In the genomic region with DNA sequence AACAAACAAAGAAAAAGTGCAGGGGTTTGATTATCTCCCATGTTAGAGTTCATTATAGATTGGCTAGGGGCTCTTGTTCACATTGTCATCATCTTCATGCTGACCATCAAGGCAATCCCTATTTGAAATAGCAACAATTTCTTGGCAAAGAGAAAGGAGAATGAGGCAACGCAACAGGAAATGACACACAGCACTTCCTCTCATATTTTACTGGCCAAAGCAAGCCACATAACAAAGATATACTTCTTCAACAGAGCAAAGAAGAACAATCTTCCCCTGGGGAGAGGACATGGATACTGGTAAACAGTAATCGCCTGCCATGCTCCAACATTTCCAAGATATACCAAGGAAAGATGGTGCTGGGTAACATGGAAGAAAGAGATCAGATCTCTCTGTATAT, we compare ENCODE assay signal across 14 cellular contexts. TPM values are rescaled to one million over a fixed set of nuclear protein-coding genes. Genes with fewer than 3 reads are reported as not detected.
A peak's percentile ranks its signal among the peaks of the same experiment; 100 is the strongest.
DNase-seq lines count a peak whose midpoint lies in the region; ATAC-seq, FAIRE-seq and TF ChIP-seq lines count a peak whose summit lies in the region.
"Had no signal": no experiment of that assay in that cellular context is flagged by ENCODE, and none has a peak within 500 bp of the region (broad histone marks: within the 10 kb centered on the region; RNA-seq: fewer than 3 reads in every experiment).

No MANE protein-coding gene starts in this region.

- H3K4me3 Mint-ChIP-seq in astrocyte (ENCODE audit: unreplicated experiment) (no peak overlapping the region), Caco-2 (ENCODE audit: unreplicated experiment) (no peak overlapping the region)
- H3K4me3 Mint-ChIP-seq: neural progenitor cell had no signal

- H3K9ac ChIP-seq in Loucy (ENCODE audit: low read depth, low read length, poor library complexity, severe bottlenecking), result no peak overlapping the region
- no peak overlapping the region for H3K9ac ChIP-seq in astrocyte (ENCODE audit: low read length)
- H3K9ac ChIP-seq: neural progenitor cell had no signal

- no peaks in the 10 kb centered on the region for H3K79me2 ChIP-seq in Loucy (ENCODE audit: insufficient read depth, low read length)
- H3K79me2 ChIP-seq in astrocyte (ENCODE audit: insufficient read depth, low read length), result no peaks in the 10 kb centered on the region

- no peaks in the 10 kb centered on the region for H3F3A ChIP-seq in Loucy (ENCODE audit: low read depth)

- peaks cover 2% of the 10 kb centered on the region for H3K4me1 Mint-ChIP-seq in astrocyte (ENCODE audit: low read depth, unreplicated experiment)
- H3K4me1 Mint-ChIP-seq in Caco-2 (ENCODE audit: low read depth, unreplicated experiment), result no peaks in the 10 kb centered on the region
- H3K4me1 Mint-ChIP-seq: neural progenitor cell had no signal

- DNase-seq in EL (peak; percentile 64), astrocyte (ENCODE audit: low read depth) (peak; percentile 29), lung microvascular endothelial cell (ENCODE audit: low read depth in 2 of 2) (peak; percentile 75 to 85), body of pancreas (no peak), NCI-H1105 treated with DMSO at 0.1 percent for 48 hours (lab: John Stamatoyannopoulos, UW) (no peak), NCI-H1694 treated with DMSO at 0.1 percent for 48 hours (lab: John Stamatoyannopoulos, UW) (no peak), Caco-2 (no peak)
- DNase-seq: activated T-cell treated with anti-CD3 and anti-CD28 coated beads for 4 hours; amniotic stem cell; effector memory CD4-positive, alpha-beta T cell; left lung; NCI-H510A treated with DMSO at 0.1 percent for 48 hours had no signal

- ATAC-seq in body of pancreas, result no peak
- ATAC-seq: left lung had no signal

- H4K20me1 ChIP-seq in Loucy (ENCODE audit: insufficient read depth, low read length, poor library complexity, severe bottlenecking), result no peaks in the 10 kb centered on the region
- no peaks in the 10 kb centered on the region for H4K20me1 ChIP-seq in astrocyte (ENCODE audit: insufficient read depth, low read length)

- H3K4me2 ChIP-seq in Loucy (ENCODE audit: low read depth, low read length, poor library complexity, severe bottlenecking), result peak overlapping the region; percentile 45
- H3K4me2 ChIP-seq in astrocyte (ENCODE audit: low read length), result peak overlapping the region; percentile 23
- H3K4me2 ChIP-seq: neural progenitor cell had no signal

- WGBS in body of pancreas, 2 donors, result 73 to 82% methylated on average over 2 of the region's 2 CpGs

- intact Hi-C loops in body of pancreas (cut with DNase I), result no loop called here
- intact Hi-C loops in Caco-2 (cut with micrococcal nuclease; ENCODE audit: unreplicated experiment), result no loop called here

- peak overlapping the region; percentile 24; the same call in 1 of the 2 replicates for H2AFZ ChIP-seq in Loucy (ENCODE audit: low read length)
- H2AFZ ChIP-seq in astrocyte (ENCODE audit: low read depth, low read length), result peak overlapping the region; percentile 37
- H2AFZ ChIP-seq: neural progenitor cell had no signal

- peak; percentile 37 for FAIRE-seq in astrocyte (lab: Jason Lieb, UNC)

- no peak for TF ChIP-seq POLR2A in body of pancreas (IDR thresholded peaks at IDR 0.05)

- TF ChIP-seq CTCF in Loucy (conservative IDR thresholded peaks at IDR 0.05; ENCODE audit: low read length) (no peak), astrocyte (IDR thresholded peaks at IDR 0.05; ENCODE audit: insufficient read depth, low read depth, low read length) (no peak), body of pancreas (IDR thresholded peaks at IDR 0.05) (no peak), Caco-2 (IDR thresholded peaks at IDR 0.05; ENCODE audit: insufficient read depth in 1 of 2, low read depth in 1 of 2, low read length in 1 of 2, severe bottlenecking in 1 of 2, unreplicated experiment in 1 of 2) (no peak)

- H3K36me3 ChIP-seq in Loucy (ENCODE audit: insufficient read depth, low read length) (no peaks in the 10 kb centered on the region), astrocyte (ENCODE audit: insufficient read depth, low read length) (no peaks in the 10 kb centered on the region), body of pancreas (replicated peaks in 1 of 2; ENCODE audit: insufficient read depth in 1 of 2, low read depth in 2 of 2) (no peaks in the 10 kb centered on the region), Caco-2 (ENCODE audit: control insufficient read depth, insufficient read depth, low read length) (no peaks in the 10 kb centered on the region)
- H3K36me3 ChIP-seq: neural progenitor cell had no signal

- H3K36me3 Mint-ChIP-seq in astrocyte (ENCODE audit: low read depth, unreplicated experiment) (peaks cover 2% of the 10 kb centered on the region), Caco-2 (ENCODE audit: insufficient read depth, unreplicated experiment) (no peaks in the 10 kb centered on the region)

- no peaks in the 10 kb centered on the region for H3K9me2 ChIP-seq in Loucy (replicated peaks; ENCODE audit: low read depth, low read length)

- H3K4me1 ChIP-seq in Loucy (ENCODE audit: insufficient read depth, low read length, poor library complexity, severe bottlenecking) (peaks cover 12% of the 10 kb centered on the region), astrocyte (ENCODE audit: insufficient read depth, low read length) (peaks cover 4% of the 10 kb centered on the region), body of pancreas (no peaks in the 10 kb centered on the region), Caco-2 (no peaks in the 10 kb centered on the region)

- H3K27me3 Mint-ChIP-seq in astrocyte (ENCODE audit: low read depth, unreplicated experiment) (no peaks in the 10 kb centered on the region), Caco-2 (ENCODE audit: insufficient read depth, unreplicated experiment) (no peaks in the 10 kb centered on the region)

- H3K4me3 ChIP-seq in Loucy (ENCODE audit: low read length, poor library complexity, severe bottlenecking) (no peak overlapping the region), astrocyte (ENCODE audit: insufficient read depth, low read depth, low read length) (no peak overlapping the region), body of pancreas (no peak overlapping the region), Caco-2 (ENCODE audit: low read depth, low read length) (no peak overlapping the region)
- H3K4me3 ChIP-seq: left lung, neural progenitor cell had no signal

- CTCF ChIA-PET in Caco-2 (lab: Charles Lee), result no interaction called here

- H3K9me3 ChIP-seq in Loucy (ENCODE audit: insufficient read depth, low read depth, low read length) (peaks cover 7% of the 10 kb centered on the region; the same call in 1 of the 2 replicates), astrocyte (ENCODE audit: insufficient read depth, low read depth, low read length) (no peaks in the 10 kb centered on the region), body of pancreas (no peaks in the 10 kb centered on the region), Caco-2 (peaks cover 8% of the 10 kb centered on the region; the same call in 1 of the 2 replicates)
- H3K9me3 ChIP-seq: left lung had no signal

- POLR2A ChIA-PET in Caco-2 (lab: Charles Lee), result no interaction called here

- no peaks in the 10 kb centered on the region for H3K27me3 ChIP-seq in Loucy (ENCODE audit: insufficient read depth, low read length, poor library complexity, severe bottlenecking)
- no peaks in the 10 kb centered on the region for H3K27me3 ChIP-seq in astrocyte (ENCODE audit: insufficient read depth, low read length)
- H3K27me3 ChIP-seq in body of pancreas, result no peaks in the 10 kb centered on the region
- H3K27me3 ChIP-seq in Caco-2 (replicated peaks; ENCODE audit: control insufficient read depth, insufficient read depth, low read length), result no peaks in the 10 kb centered on the region
- H3K27me3 ChIP-seq: left lung, neural progenitor cell had no signal

- BruUV-seq in Caco-2 (replicated peaks; lab: Mats Ljungman, UMichigan), result no TSS peak

- no peak overlapping the region for H3K27ac ChIP-seq in astrocyte (ENCODE audit: low read depth, low read length)
- no peak overlapping the region for H3K27ac ChIP-seq in body of pancreas
- H3K27ac ChIP-seq: left lung, neural progenitor cell had no signal

- H3K9me3 Mint-ChIP-seq in astrocyte (ENCODE audit: unreplicated experiment), result no peaks in the 10 kb centered on the region
- H3K9me3 Mint-ChIP-seq in Caco-2 (ENCODE audit: unreplicated experiment), result peaks cover 10% of the 10 kb centered on the region

- H3K27ac Mint-ChIP-seq in astrocyte (ENCODE audit: unreplicated experiment), result no peak overlapping the region
- H3K27ac Mint-ChIP-seq in Caco-2 (ENCODE audit: unreplicated experiment), result no peak overlapping the region
- H3K27ac Mint-ChIP-seq: neural progenitor cell had no signal

RNA-seq across cellular contexts. Expression of a gene that starts 29.8 kb away (rescaled TPM):
- 5.2 and 6.2 TPM in 2 replicates for total RNA-seq in astrocyte
- total RNA-seq in lung microvascular endothelial cell, result 5.0 and 10.5 TPM in 2 replicates
- 10 to 100 TPM; 17.4 to 18.8 TPM for total RNA-seq in body of pancreas
- 6.9 and 8.1 TPM in 2 replicates for total RNA-seq in Caco-2 (2022)

Comparison
In these comparisons a context has a peak if more than half of its experiments do, and no peak if none do; other contexts are left out.
1. DNase-seq: peak in EL (single experiment), astrocyte (single experiment) and lung microvascular endothelial cell (2 of 2); none in body of pancreas (0 of 4), NCI-H1105 treated with DMSO at 0.1 percent for 48 hours (single experiment), NCI-H1694 treated with DMSO at 0.1 percent for 48 hours (single experiment) and Caco-2 (0 of 2).